ENCODE assay signal across 14 cellular contexts in the genomic region with DNA sequence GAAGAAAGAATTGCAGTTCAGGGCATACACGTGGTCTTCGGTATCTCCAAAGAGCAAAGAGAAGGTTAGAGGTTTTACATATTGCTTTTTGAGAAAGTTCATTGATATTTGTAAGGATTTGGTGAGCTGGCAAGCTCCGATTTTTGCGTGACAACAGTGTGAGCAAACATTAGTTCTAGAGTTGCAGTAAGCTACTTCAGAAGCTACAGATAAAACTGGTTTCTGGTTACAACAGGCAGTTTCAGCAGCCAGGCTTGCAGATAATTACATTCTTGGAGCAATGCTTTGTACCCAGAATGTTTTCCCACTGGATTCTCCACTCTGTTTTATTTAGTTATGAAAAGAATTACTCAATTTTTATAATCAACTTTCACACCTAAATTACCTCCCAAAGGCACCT. TPM values are rescaled to one million over a fixed set of nuclear protein-coding genes. Genes with fewer than 3 reads are reported as not detected.
DNase-seq lines count a peak whose midpoint lies in the region; ATAC-seq and TF ChIP-seq lines count a peak whose summit lies in the region.
"Had no signal": no experiment of that assay in that cellular context is flagged by ENCODE, and none has a peak within 500 bp of the region (broad histone marks: within the 10 kb centered on the region; RNA-seq: fewer than 3 reads in every experiment).

No MANE protein-coding gene starts in this region.

- peak overlapping the region; percentile 79 for H3K27ac Mint-ChIP-seq in activated CD8-positive, alpha-beta T cell treated with anti-CD3 and anti-CD28 coated beads for 36 hours
- no peak overlapping the region for H3K27ac Mint-ChIP-seq in activated CD8-positive, alpha-beta T cell treated with anti-CD3 and anti-CD28 coated beads, Interleukin-2, amount 10 ng/mL, durations not matched to agents 7 days and 5 days
- peak overlapping the region; percentile 58 for H3K27ac Mint-ChIP-seq in activated naive CD8-positive, alpha-beta T cell treated with anti-CD3 and anti-CD28 coated beads, Interleukin-2, amount 50 U/mL, for 24 hours
- H3K27ac Mint-ChIP-seq in immature natural killer cell (peak overlapping the region in 5 of 6 donors; percentile 25 to 84 (median 55)), type B pancreatic cell (no peak overlapping the region)
- H3K27ac Mint-ChIP-seq: activated CD4-positive, alpha-beta memory T cell treated with anti-CD3 and anti-CD28 coated beads, Interleukin-2, amount 10 ng/mL, durations not matched to agents 7 days and 5 days; dendritic cell treated with granulocyte-macrophage colony-stimulating factor and Interleukin-4, amounts not matched to agents 40 ng/mL and 50 ng/mL, for 4 days had no signal

- no peak for ATAC-seq in activated CD8-positive, alpha-beta T cell treated with anti-CD3 and anti-CD28 coated beads for 36 hours
- no peak for ATAC-seq in activated CD8-positive, alpha-beta T cell treated with anti-CD3 and anti-CD28 coated beads, Interleukin-2, amount 10 ng/mL, durations not matched to agents 7 days and 5 days
- no peak for ATAC-seq in activated naive CD8-positive, alpha-beta T cell treated with anti-CD3 and anti-CD28 coated beads, Interleukin-2, amount 50 U/mL, for 24 hours
- no peak for ATAC-seq in GM19023 (IDR thresholded peaks at IDR 0.05; ENCODE audit: unreplicated experiment)
- ATAC-seq: left cardiac atrium had no signal

- POLR2A ChIA-PET in activated CD8-positive, alpha-beta T cell treated with anti-CD3 and anti-CD28 coated beads for 36 hours (lab: Charles Lee) = no interaction called here
- POLR2A ChIA-PET in activated CD8-positive, alpha-beta T cell treated with anti-CD3 and anti-CD28 coated beads, Interleukin-2, amount 10 ng/mL, durations not matched to agents 7 days and 5 days (lab: Charles Lee) = no interaction called here

- peaks cover 29% of the 10 kb centered on the region for H3K4me1 Mint-ChIP-seq in activated CD8-positive, alpha-beta T cell treated with anti-CD3 and anti-CD28 coated beads for 36 hours (ENCODE audit: low read depth)
- H3K4me1 Mint-ChIP-seq in activated CD8-positive, alpha-beta T cell treated with anti-CD3 and anti-CD28 coated beads, Interleukin-2, amount 10 ng/mL, durations not matched to agents 7 days and 5 days (ENCODE audit: low read depth) = peaks cover 40% of the 10 kb centered on the region
- peaks cover 27% of the 10 kb centered on the region for H3K4me1 Mint-ChIP-seq in activated naive CD8-positive, alpha-beta T cell treated with anti-CD3 and anti-CD28 coated beads, Interleukin-2, amount 50 U/mL, for 24 hours
- H3K4me1 Mint-ChIP-seq in immature natural killer cell = peaks cover 0 to 45% of the 10 kb centered on the region in 2 donors
- peaks cover 5% of the 10 kb centered on the region for H3K4me1 Mint-ChIP-seq in type B pancreatic cell (ENCODE audit: unreplicated experiment)
- H3K4me1 Mint-ChIP-seq: activated CD4-positive, alpha-beta memory T cell treated with anti-CD3 and anti-CD28 coated beads, Interleukin-2, amount 10 ng/mL, durations not matched to agents 7 days and 5 days had no signal

- CTCF ChIA-PET in activated CD8-positive, alpha-beta T cell treated with anti-CD3 and anti-CD28 coated beads for 36 hours (lab: Charles Lee) = interaction anchor here (1.5 kb wide), 1 partner anchor 125 kb away, joined by 10 read pairs; no protein-coding TSS in a partner anchor
- CTCF ChIA-PET in activated CD8-positive, alpha-beta T cell treated with anti-CD3 and anti-CD28 coated beads, Interleukin-2, amount 10 ng/mL, durations not matched to agents 7 days and 5 days (lab: Charles Lee) = interaction anchor here (0.7 to 1.3 kb wide), 2 partner anchors 126 to 175 kb away, joined by 3 to 4 read pairs; no protein-coding TSS in a partner anchor

- H3K9me3 Mint-ChIP-seq in activated CD8-positive, alpha-beta T cell treated with anti-CD3 and anti-CD28 coated beads for 36 hours = peaks cover 9% of the 10 kb centered on the region
- no peaks in the 10 kb centered on the region for H3K9me3 Mint-ChIP-seq in activated CD8-positive, alpha-beta T cell treated with anti-CD3 and anti-CD28 coated beads, Interleukin-2, amount 10 ng/mL, durations not matched to agents 7 days and 5 days (ENCODE audit: insufficient read depth)
- H3K9me3 Mint-ChIP-seq in activated naive CD8-positive, alpha-beta T cell treated with anti-CD3 and anti-CD28 coated beads, Interleukin-2, amount 50 U/mL, for 24 hours = no peaks in the 10 kb centered on the region
- H3K9me3 Mint-ChIP-seq in immature natural killer cell = no peaks in the 10 kb centered on the region
- H3K9me3 Mint-ChIP-seq in type B pancreatic cell = no peaks in the 10 kb centered on the region
- H3K9me3 Mint-ChIP-seq: activated CD4-positive, alpha-beta memory T cell treated with anti-CD3 and anti-CD28 coated beads, Interleukin-2, amount 10 ng/mL, durations not matched to agents 7 days and 5 days; dendritic cell treated with granulocyte-macrophage colony-stimulating factor and Interleukin-4, amounts not matched to agents 40 ng/mL and 50 ng/mL, for 4 days had no signal

- DNase-seq in activated CD8-positive, alpha-beta T cell treated with anti-CD3 and anti-CD28 coated beads for 36 hours = no peak
- no peak for DNase-seq in activated CD8-positive, alpha-beta T cell treated with anti-CD3 and anti-CD28 coated beads, Interleukin-2, amount 10 ng/mL, durations not matched to agents 7 days and 5 days
- DNase-seq in activated naive CD8-positive, alpha-beta T cell treated with anti-CD3 and anti-CD28 coated beads, Interleukin-2, amount 50 U/mL, for 24 hours = no peak
- DNase-seq in immature natural killer cell (no peak), type B pancreatic cell (ENCODE audit: extremely low spot score, unreplicated experiment) (no peak), epidermal melanocyte (ENCODE audit: insufficient read length, low spot score) (no peak), A172 (ENCODE audit: low spot score) (no peak)
- DNase-seq: activated CD4-positive, alpha-beta memory T cell treated with anti-CD3 and anti-CD28 coated beads, Interleukin-2, amount 10 ng/mL, durations not matched to agents 7 days and 5 days; HCEC 1CT; left cardiac atrium; Right ventricle myocardium superior; transverse colon had no signal

- no peak for TF ChIP-seq CTCF in activated CD8-positive, alpha-beta T cell treated with anti-CD3 and anti-CD28 coated beads for 36 hours (IDR thresholded peaks at IDR 0.05)
- TF ChIP-seq CTCF in type B pancreatic cell (conservative IDR thresholded peaks at IDR 0.05) = no peak

- intact Hi-C loops in activated CD8-positive, alpha-beta T cell treated with anti-CD3 and anti-CD28 coated beads for 36 hours (cut with micrococcal nuclease) = loop anchor here (5.0 to 10.0 kb wide), 4 partner anchors 39 to 193 kb away; no protein-coding TSS in a partner anchor

- H3K36me3 Mint-ChIP-seq in activated CD8-positive, alpha-beta T cell treated with anti-CD3 and anti-CD28 coated beads for 36 hours (ENCODE audit: low read depth) = peaks cover 45% of the 10 kb centered on the region
- H3K36me3 Mint-ChIP-seq in activated CD8-positive, alpha-beta T cell treated with anti-CD3 and anti-CD28 coated beads, Interleukin-2, amount 10 ng/mL, durations not matched to agents 7 days and 5 days (ENCODE audit: low read depth) = peaks cover 57% of the 10 kb centered on the region
- peaks cover 52% of the 10 kb centered on the region for H3K36me3 Mint-ChIP-seq in activated naive CD8-positive, alpha-beta T cell treated with anti-CD3 and anti-CD28 coated beads, Interleukin-2, amount 50 U/mL, for 24 hours (ENCODE audit: low read depth)
- H3K36me3 Mint-ChIP-seq in immature natural killer cell (peaks cover 0 to 17% (median 12%) of the 10 kb centered on the region in 3 donors), type B pancreatic cell (peaks cover 7% of the 10 kb centered on the region)

- H3K27me3 Mint-ChIP-seq in activated CD8-positive, alpha-beta T cell treated with anti-CD3 and anti-CD28 coated beads for 36 hours = no peaks in the 10 kb centered on the region
- no peaks in the 10 kb centered on the region for H3K27me3 Mint-ChIP-seq in activated CD8-positive, alpha-beta T cell treated with anti-CD3 and anti-CD28 coated beads, Interleukin-2, amount 10 ng/mL, durations not matched to agents 7 days and 5 days (ENCODE audit: low read depth)
- no peaks in the 10 kb centered on the region for H3K27me3 Mint-ChIP-seq in activated naive CD8-positive, alpha-beta T cell treated with anti-CD3 and anti-CD28 coated beads, Interleukin-2, amount 50 U/mL, for 24 hours
- H3K27me3 Mint-ChIP-seq in immature natural killer cell (ENCODE audit: low read depth in 3 of 3) = peaks cover 0 to 6% (median 2%) of the 10 kb centered on the region in 3 donors
- H3K27me3 Mint-ChIP-seq in type B pancreatic cell = no peaks in the 10 kb centered on the region
- H3K27me3 Mint-ChIP-seq: dendritic cell treated with granulocyte-macrophage colony-stimulating factor and Interleukin-4, amounts not matched to agents 40 ng/mL and 50 ng/mL, for 4 days had no signal

- H3K4me3 Mint-ChIP-seq in activated CD8-positive, alpha-beta T cell treated with anti-CD3 and anti-CD28 coated beads for 36 hours = peak overlapping the region; percentile 6
- no peak overlapping the region for H3K4me3 Mint-ChIP-seq in activated CD8-positive, alpha-beta T cell treated with anti-CD3 and anti-CD28 coated beads, Interleukin-2, amount 10 ng/mL, durations not matched to agents 7 days and 5 days
- H3K4me3 Mint-ChIP-seq in activated naive CD8-positive, alpha-beta T cell treated with anti-CD3 and anti-CD28 coated beads, Interleukin-2, amount 50 U/mL, for 24 hours = peak overlapping the region; percentile 24
- H3K4me3 Mint-ChIP-seq in immature natural killer cell (peak overlapping the region in 1 of 5 donors; percentile 34), type B pancreatic cell (peak overlapping the region; percentile 53)
- H3K4me3 Mint-ChIP-seq: activated CD4-positive, alpha-beta memory T cell treated with anti-CD3 and anti-CD28 coated beads, Interleukin-2, amount 10 ng/mL, durations not matched to agents 7 days and 5 days; dendritic cell treated with granulocyte-macrophage colony-stimulating factor and Interleukin-4, amounts not matched to agents 40 ng/mL and 50 ng/mL, for 4 days had no signal

RNA-seq across cellular contexts. Expression of a gene that starts 28.2 kb away (rescaled TPM):
- 100 to 1,000 TPM; 111 to 112 TPM for total RNA-seq in activated CD8-positive, alpha-beta T cell treated with anti-CD3 and anti-CD28 coated beads for 36 hours
- 100 to 1,000 TPM; 117 to 123 TPM for total RNA-seq in activated CD8-positive, alpha-beta T cell treated with anti-CD3 and anti-CD28 coated beads, Interleukin-2, amount 10 ng/mL, durations not matched to agents 7 days and 5 days
- 100 to 1,000 TPM; 623 to 949 (median 731) TPM for polyA plus RNA-seq in immature natural killer cell
- not detected in 2 replicates for total RNA-seq in type B pancreatic cell (ENCODE audit: low replicate concordance)
- not detected in 2 replicates for total RNA-seq in A172 (2014; rRNA removed; shearing (Covaris generic))

RNA-seq across cellular contexts. Expression of a gene that starts 47.9 kb away (rescaled TPM):
- total RNA-seq in activated CD8-positive, alpha-beta T cell treated with anti-CD3 and anti-CD28 coated beads for 36 hours = 1 to 10 TPM; 2.9 to 3.7 TPM
- 1 to 10 TPM; 3.6 to 4.9 TPM for total RNA-seq in activated CD8-positive, alpha-beta T cell treated with anti-CD3 and anti-CD28 coated beads, Interleukin-2, amount 10 ng/mL, durations not matched to agents 7 days and 5 days
- 10 to 100 TPM; 14.3 to 28.5 (median 15.0) TPM for polyA plus RNA-seq in immature natural killer cell
- not detected in 2 replicates for total RNA-seq in type B pancreatic cell (ENCODE audit: low replicate concordance)
- total RNA-seq in A172 (2014; rRNA removed; shearing (Covaris generic)) = not detected in 2 replicates
- total RNA-seq: activated CD4-positive, alpha-beta memory T cell treated with anti-CD3 and anti-CD28 coated beads, Interleukin-2, amount 10 ng/mL, durations not matched to agents 7 days and 5 days; Right ventricle myocardium superior had no signal

RNA-seq across cellular contexts. Expression of a gene that starts 54.0 kb away (rescaled TPM):
- 10 to 100 TPM in 1 of 2 experiments, 1 to 10 TPM in 1; 6.9 to 10.8 TPM for total RNA-seq in activated CD8-positive, alpha-beta T cell treated with anti-CD3 and anti-CD28 coated beads for 36 hours
- 1 to 10 TPM; 7.6 to 8.8 TPM for total RNA-seq in activated CD8-positive, alpha-beta T cell treated with anti-CD3 and anti-CD28 coated beads, Interleukin-2, amount 10 ng/mL, durations not matched to agents 7 days and 5 days
- polyA plus RNA-seq in immature natural killer cell = 1,000 to 10,000 TPM; 1,034 to 1,330 (median 1,098) TPM
- total RNA-seq in type B pancreatic cell (ENCODE audit: low replicate concordance) = 0.48 TPM in 1 of 2 replicates, not detected in the other
- total RNA-seq in A172 (2014; rRNA removed; shearing (Covaris generic)) = not detected in 2 replicates

RNA-seq across cellular contexts. Expression of a gene that starts 58.8 kb away (rescaled TPM):
- 1 to 10 TPM; 2.0 to 2.8 TPM for total RNA-seq in activated CD8-positive, alpha-beta T cell treated with anti-CD3 and anti-CD28 coated beads for 36 hours
- total RNA-seq in activated CD8-positive, alpha-beta T cell treated with anti-CD3 and anti-CD28 coated beads, Interleukin-2, amount 10 ng/mL, durations not matched to agents 7 days and 5 days = 1 to 10 TPM; 1.3 to 2.1 TPM
- 10 to 100 TPM; 27.6 to 59.0 (median 28.4) TPM for polyA plus RNA-seq in immature natural killer cell
- total RNA-seq in type B pancreatic cell (ENCODE audit: low replicate concordance) = not detected in 2 replicates
- not detected in 2 replicates for total RNA-seq in A172 (2014; rRNA removed; shearing (Covaris generic))
- total RNA-seq: activated CD4-positive, alpha-beta memory T cell treated with anti-CD3 and anti-CD28 coated beads, Interleukin-2, amount 10 ng/mL, durations not matched to agents 7 days and 5 days; left cardiac atrium; Right ventricle myocardium superior; transverse colon had no signal

Comparison
In these comparisons a context has a peak if more than half of its experiments do, and no peak if none do; other contexts are left out.
1. H3K27ac Mint-ChIP-seq: peak in activated CD8-positive, alpha-beta T cell treated with anti-CD3 and anti-CD28 coated beads for 36 hours (single experiment), activated naive CD8-positive, alpha-beta T cell treated with anti-CD3 and anti-CD28 coated beads, Interleukin-2, amount 50 U/mL, for 24 hours (single experiment) and immature natural killer cell (5 of 6); none in activated CD8-positive, alpha-beta T cell treated with anti-CD3 and anti-CD28 coated beads, Interleukin-2, amount 10 ng/mL, durations not matched to agents 7 days and 5 days (single experiment) and type B pancreatic cell (single experiment).
2. RNA of a gene that starts 28.2 kb away (total RNA-seq): 117 to 123 TPM in activated CD8-positive, alpha-beta T cell treated with anti-CD3 and anti-CD28 coated beads, Interleukin-2, amount 10 ng/mL, durations not matched to agents 7 days and 5 days and 111 to 112 TPM in activated CD8-positive, alpha-beta T cell treated with anti-CD3 and anti-CD28 coated beads for 36 hours; not detected in type B pancreatic cell and not detected in A172; every median in the first group is over 100 times any median in the second.